In the genomic region with DNA sequence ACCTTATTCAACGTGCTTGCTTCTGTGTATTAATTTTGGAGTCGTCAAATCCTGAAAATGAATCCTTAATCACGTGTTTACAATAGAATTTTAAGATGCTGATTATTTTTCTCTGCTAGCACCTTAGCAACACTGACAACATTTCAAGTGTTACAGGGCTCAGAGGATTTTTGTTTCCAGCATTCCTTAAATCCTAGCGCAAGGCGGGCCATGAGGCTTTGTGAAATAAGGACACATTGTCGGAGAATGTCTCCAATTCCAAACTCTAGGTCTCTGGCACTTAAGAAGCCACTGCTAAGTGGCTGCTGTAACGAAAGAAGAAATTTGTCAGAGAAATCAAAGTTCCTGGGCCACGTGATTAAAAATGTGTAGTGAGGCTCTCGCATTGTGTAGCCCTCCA, we compare ENCODE assay signal across 21 cellular contexts.
DNase-seq lines count a peak whose midpoint lies in the region; ATAC-seq, FAIRE-seq and TF ChIP-seq lines count a peak whose summit lies in the region.
"Had no signal": no experiment of that assay in that cellular context is flagged by ENCODE, and none has a peak within 500 bp of the region (broad histone marks: within the 10 kb centered on the region; RNA-seq: fewer than 3 reads in every experiment).

No MANE protein-coding gene starts in this region.

- H3K23ac ChIP-seq in mesendoderm (ENCODE audit: low read length): peak overlapping the region; percentile 16

- H3K79me2 ChIP-seq in HepG2 (ENCODE audit: insufficient read depth, low read length) (no peaks in the 10 kb centered on the region), mesendoderm (ENCODE audit: control insufficient read depth, insufficient read depth, low read length) (no peaks in the 10 kb centered on the region)

- in situ Hi-C loops in HepG2 (cut with HindIII; ENCODE audit: extremely low pct_ligation_motif_present, low pct_unique_long_range_greater_than_20kb): no loop called here

- H3K27ac ChIP-seq in liver (ENCODE audit: low read depth in 1 of 2, low read length in 2 of 2) (no peak overlapping the region), HepG2 (ENCODE audit: extremely low read length, insufficient read depth, low read length) (no peak overlapping the region), mesendoderm (ENCODE audit: low read depth, low read length) (no peak overlapping the region)
- H3K27ac ChIP-seq: 22Rv1, A549, C4-2B had no signal

- CTCF ChIA-PET in HepG2 (lab: Yijun Ruan, JAX; ENCODE audit: low intra/inter-chr PET ratio, low total read pairs): no interaction called here

- H3K36me3 ChIP-seq in liver (ENCODE audit: control insufficient read depth in 4 of 4, insufficient read depth in 3 of 4, low read depth in 1 of 4, low read length in 3 of 4): no peaks in the 10 kb centered on the region
- H3K36me3 ChIP-seq in HepG2 (replicated peaks in 1 of 2; ENCODE audit: control insufficient read depth in 1 of 2, insufficient read depth in 2 of 2, low read length in 2 of 2): no peaks in the 10 kb centered on the region
- no peaks in the 10 kb centered on the region for H3K36me3 ChIP-seq in mesendoderm (ENCODE audit: control insufficient read depth, insufficient read depth, low read length)

- no peak for TF ChIP-seq RAD21 in liver (IDR thresholded peaks at IDR 0.05)
- no peak for TF ChIP-seq RAD21 in HepG2 (CRISPR knock-in tag; IDR thresholded peaks at IDR 0.05)

- no peak overlapping the region for H4K8ac ChIP-seq in mesendoderm (ENCODE audit: low read depth, low read length)

- H3K9ac ChIP-seq in liver (ENCODE audit: low read depth in 1 of 2, low read length in 2 of 2) (no peak overlapping the region), HepG2 (ENCODE audit: insufficient read depth, low read depth, low read length) (no peak overlapping the region), mesendoderm (ENCODE audit: low read length) (no peak overlapping the region)

- no peaks in the 10 kb centered on the region for H3K79me1 ChIP-seq in mesendoderm (ENCODE audit: low read length)

- BruUV-seq in HepG2 (replicated peaks; lab: Mats Ljungman, UMichigan): no TSS peak

- H2AK5ac ChIP-seq in mesendoderm (ENCODE audit: low read length): no peak overlapping the region

- intact Hi-C loops in HepG2 (cut with micrococcal nuclease; ENCODE audit: unreplicated experiment): no loop called here

- H4K5ac ChIP-seq in mesendoderm (ENCODE audit: low read length): no peak overlapping the region

- H2AFZ ChIP-seq in HepG2 (ENCODE audit: low read length): no peak overlapping the region

- DNase-seq in NCI-H82 (lab: John Stamatoyannopoulos, UW) (peak; percentile 19), NCI-H82 treated with DMSO at 0.1 percent for 48 hours (lab: John Stamatoyannopoulos, UW; ENCODE audit: unreplicated experiment) (no peak), HepG2 (ENCODE audit: low spot score) (no peak), mesendoderm (peak; percentile 51), DMS153 (lab: John Stamatoyannopoulos, UW) (no peak)
- DNase-seq in activated CD4-positive, alpha-beta T cell treated with anti-CD3 and anti-CD28 coated beads for 4 hours: no peak
- DNase-seq: AML-193; Caco-2; CD4-positive, alpha-beta T cell; DMS79; GDM1; HCEC 1CT had no signal

- no peak overlapping the region for H2BK15ac ChIP-seq in mesendoderm (replicated peaks; ENCODE audit: low read depth)

- no peak overlapping the region for H3K18ac ChIP-seq in mesendoderm (ENCODE audit: low read length)

- no peak overlapping the region for H3K4me2 ChIP-seq in HepG2 (ENCODE audit: low read depth, low read length)
- H3K4me2 ChIP-seq in mesendoderm (ENCODE audit: low read length): no peak overlapping the region
- H3K4me2 ChIP-seq: A549 had no signal

- no peak for TF ChIP-seq POLR2A in HepG2 (IDR thresholded peaks at IDR 0.05; ENCODE audit: insufficient read depth in 1 of 2, low read depth in 2 of 2, low read length in 2 of 2)

- no peak overlapping the region for H2BK5ac ChIP-seq in mesendoderm (ENCODE audit: low read length)

- POLR2A ChIA-PET in HepG2 (lab: Yijun Ruan, JAX): no interaction called here

- H4K20me1 ChIP-seq in HepG2 (ENCODE audit: insufficient read depth, low read length): no peaks in the 10 kb centered on the region

- peak; percentile 2 for TF ChIP-seq CTCF in liver (IDR thresholded peaks at IDR 0.05; ENCODE audit: low read depth, low read length, missing input control)
- no peak for TF ChIP-seq CTCF in HepG2 (CRISPR knock-in tag; IDR thresholded peaks at IDR 0.05)

- WGBS in liver: 75% methylated on average over 9 of the region's 9 CpGs
- WGBS in HepG2 (ENCODE audit: low lambda C conversion rate): 21% methylated on average over 9 of the region's 9 CpGs
- no CpG with 5 or more reads among the region's 9 CpGs for WGBS in mesendoderm (ENCODE audit: extremely low coverage, insufficient coverage, low lambda C conversion rate)

- H3K4me3 ChIP-seq in liver (ENCODE audit: low read depth in 1 of 3, low read length in 3 of 3): no peak overlapping the region
- no peak overlapping the region for H3K4me3 ChIP-seq in HepG2 (replicated peaks in 1 of 3; ENCODE audit: insufficient read depth in 1 of 3, low read depth in 2 of 3, low read length in 3 of 3)
- H3K4me3 ChIP-seq in mesendoderm (ENCODE audit: low read length): no peak overlapping the region
- H3K4me3 ChIP-seq: A549 had no signal

- H3K27me3 ChIP-seq in liver (ENCODE audit: control insufficient read depth in 4 of 4, insufficient read depth in 4 of 4, low read length in 3 of 4) (peaks cover 0 to 3% (median 0%) of the 10 kb centered on the region in 4 donors), HepG2 (ENCODE audit: control insufficient read depth in 1 of 2, insufficient read depth in 2 of 2, low read length in 2 of 2) (no peaks in the 10 kb centered on the region), mesendoderm (ENCODE audit: insufficient read depth, low read length, poor library complexity) (peaks cover 2% of the 10 kb centered on the region)

- H3K9me3 ChIP-seq in liver (ENCODE audit: control insufficient read depth in 4 of 4, low read length in 3 of 4): no peaks in the 10 kb centered on the region
- H3K9me3 ChIP-seq in HepG2 (ENCODE audit: low read length): peaks cover 42% of the 10 kb centered on the region
- H3K9me3 ChIP-seq: Caco-2 had no signal

- TF ChIP-seq EP300 in HepG2 (IDR thresholded peaks at IDR 0.05; ENCODE audit: low read depth in 2 of 2, low read length in 2 of 2): no peak
- no peak for TF ChIP-seq EP300 in HepG2 (CRISPR knock-in tag; IDR thresholded peaks at IDR 0.05; ENCODE audit: borderline replicate concordance)

- no peak for ATAC-seq in HepG2
- no peak for ATAC-seq in GM18873 (IDR thresholded peaks at IDR 0.05; ENCODE audit: low FRiP score, unreplicated experiment)
- ATAC-seq: A549 had no signal

- H2BK120ac ChIP-seq in mesendoderm (ENCODE audit: low read depth, low read length): no peak overlapping the region

- FAIRE-seq in HepG2 (lab: Jason Lieb, UNC): no peak
- FAIRE-seq: A549, D721Med, GM12892, GM18507, H54 had no signal

- H3K4me1 ChIP-seq in liver (ENCODE audit: control insufficient read depth in 4 of 4, insufficient read depth in 4 of 4, low read length in 3 of 4) (no peaks in the 10 kb centered on the region), HepG2 (ENCODE audit: insufficient read depth, low read length) (no peaks in the 10 kb centered on the region), mesendoderm (ENCODE audit: control insufficient read depth, low read depth, low read length) (peaks cover 2% of the 10 kb centered on the region)
- H3K4me1 ChIP-seq: A549, Caco-2 had no signal

- H3K4ac ChIP-seq in mesendoderm (ENCODE audit: low read depth, low read length): peak overlapping the region; percentile 52

- H3K56ac ChIP-seq in mesendoderm (ENCODE audit: low read length): no peak overlapping the region

TF ChIP-seq in liver, 16 proteins besides CTCF, POLR2A, EP300 and RAD21:
- TF ChIP-seq EGR1 (IDR thresholded peaks at IDR 0.05; ENCODE audit: low read depth in 2 of 2) (no peak), HNF4A (conservative IDR thresholded peaks at IDR 0.05) (no peak)
- TF ChIP-seq, protein P1, sequence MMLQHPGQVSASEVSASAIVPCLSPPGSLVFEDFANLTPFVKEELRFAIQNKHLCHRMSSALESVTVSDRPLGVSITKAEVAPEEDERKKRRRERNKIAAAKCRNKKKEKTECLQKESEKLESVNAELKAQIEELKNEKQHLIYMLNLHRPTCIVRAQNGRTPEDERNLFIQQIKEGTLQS (IDR thresholded peaks at IDR 0.05): no peak
TF ChIP-seq in liver: peak in this region for 0.

TF ChIP-seq in HepG2, 621 proteins besides CTCF, POLR2A, EP300 and RAD21 (continues in another document):
- TF ChIP-seq, protein P2, sequence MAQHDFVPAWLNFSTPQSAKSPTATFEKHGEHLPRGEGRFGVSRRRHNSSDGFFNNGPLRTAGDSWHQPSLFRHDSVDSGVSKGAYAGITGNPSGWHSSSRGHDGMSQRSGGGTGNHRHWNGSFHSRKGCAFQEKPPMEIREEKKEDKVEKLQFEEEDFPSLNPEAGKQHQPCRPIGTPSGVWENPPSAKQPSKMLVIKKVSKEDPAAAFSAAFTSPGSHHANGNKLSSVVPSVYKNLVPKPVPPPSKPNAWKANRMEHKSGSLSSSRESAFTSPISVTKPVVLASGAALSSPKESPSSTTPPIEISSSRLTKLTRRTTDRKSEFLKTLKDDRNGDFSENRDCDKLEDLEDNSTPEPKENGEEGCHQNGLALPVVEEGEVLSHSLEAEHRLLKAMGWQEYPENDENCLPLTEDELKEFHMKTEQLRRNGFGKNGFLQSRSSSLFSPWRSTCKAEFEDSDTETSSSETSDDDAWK (CRISPR knock-in tag; IDR thresholded peaks at IDR 0.05): no peak

Comparison
In these comparisons a context has a peak if more than half of its experiments do, and no peak if none do; other contexts are left out.
1. DNase-seq: peak in NCI-H82 (single experiment) and mesendoderm (single experiment); none in NCI-H82 treated with DMSO at 0.1 percent for 48 hours (single experiment), HepG2 (single experiment), activated CD4-positive, alpha-beta T cell treated with anti-CD3 and anti-CD28 coated beads for 4 hours (0 of 2) and DMS153 (single experiment).